10 cellular contexts compared by ENCODE assay signal in genomic region chr5:56070795-56071539, GRCh38.
DNase-seq lines count a peak whose midpoint lies in the region; TF ChIP-seq lines count a peak whose summit lies in the region.
"Had no signal": no experiment of that assay in that cellular context is flagged by ENCODE, and none has a peak within 500 bp of the region (broad histone marks: within the 10 kb centered on the region; RNA-seq: fewer than 3 reads in every experiment).

No MANE protein-coding gene starts in this region.

- no peak for DNase-seq in breast epithelium (ENCODE audit: low spot score in 2 of 2)
- DNase-seq in mammary epithelial cell, result no peak
- no peak for DNase-seq in ascending aorta (ENCODE audit: low spot score in 2 of 2)
- no peak for DNase-seq in mesenchymal stem cell
- DNase-seq in NCI-H774 (lab: John Stamatoyannopoulos, UW), result no peak
- no peak for DNase-seq in GM19240 (ENCODE audit: insufficient read length, low spot score)
- no peak for DNase-seq in D341Med (ENCODE audit: low spot score)
- no peak for DNase-seq in HT-29 (ENCODE audit: low spot score)
- DNase-seq: NCI-H526 had no signal

- no peaks in the 10 kb centered on the region for H3K4me1 ChIP-seq in breast epithelium
- no peaks in the 10 kb centered on the region for H3K4me1 ChIP-seq in mammary epithelial cell (ENCODE audit: insufficient read depth, low read length)
- H3K4me1 ChIP-seq in ascending aorta, result peaks cover 4 to 23% of the 10 kb centered on the region in 2 donors
- H3K4me1 ChIP-seq in mesenchymal stem cell (ENCODE audit: control insufficient read depth, insufficient read depth, low read depth, low read length), result peaks cover 2% of the 10 kb centered on the region

- H3K9ac ChIP-seq in mammary epithelial cell (ENCODE audit: insufficient read depth, low read length) (no peak overlapping the region), mesenchymal stem cell (ENCODE audit: low read length) (peak overlapping the region; percentile 58)

- H4K91ac ChIP-seq in mesenchymal stem cell (ENCODE audit: low read length), result no peak overlapping the region

- H3K4me2 ChIP-seq in mammary epithelial cell (ENCODE audit: insufficient read depth, low read depth, low read length) (no peak overlapping the region), mesenchymal stem cell (ENCODE audit: low read length, poor library complexity, severe bottlenecking) (no peak overlapping the region)

- WGBS in mammary epithelial cell (ENCODE audit: low coverage, missing lambda C conversion rate), result 76% methylated on average over 3 of the region's 3 CpGs
- 94% methylated on average over 2 of the region's 3 CpGs for WGBS in mesenchymal stem cell

- H3K36me3 ChIP-seq in breast epithelium, result no peaks in the 10 kb centered on the region
- no peaks in the 10 kb centered on the region for H3K36me3 ChIP-seq in mammary epithelial cell (ENCODE audit: insufficient read depth, low read length)
- H3K36me3 ChIP-seq in ascending aorta, result no peaks in the 10 kb centered on the region
- no peaks in the 10 kb centered on the region for H3K36me3 ChIP-seq in mesenchymal stem cell (ENCODE audit: control insufficient read depth in 1 of 2, insufficient read depth in 2 of 2, low read depth in 1 of 2, low read length in 2 of 2)

- no peak overlapping the region for H3K23ac ChIP-seq in mesenchymal stem cell (ENCODE audit: low read length in 2 of 2)

- no peak for TF ChIP-seq POLR2A in breast epithelium (IDR thresholded peaks at IDR 0.05)

- no peaks in the 10 kb centered on the region for H3K79me2 ChIP-seq in mammary epithelial cell (ENCODE audit: insufficient read depth, low read length)

- no peak overlapping the region for H2AK5ac ChIP-seq in mesenchymal stem cell (ENCODE audit: low read length, severe bottlenecking)

- H3K27me3 ChIP-seq in breast epithelium (no peaks in the 10 kb centered on the region), mammary epithelial cell (ENCODE audit: insufficient read depth, low read length) (peaks cover 29% of the 10 kb centered on the region), ascending aorta (no peaks in the 10 kb centered on the region), mesenchymal stem cell (ENCODE audit: control insufficient read depth in 1 of 2, insufficient read depth in 1 of 2, low read length in 2 of 2) (no peaks in the 10 kb centered on the region)

- H2BK5ac ChIP-seq in mesenchymal stem cell (ENCODE audit: low read depth, low read length, poor library complexity, severe bottlenecking), result no peak overlapping the region

- H2BK15ac ChIP-seq in mesenchymal stem cell (ENCODE audit: low read depth, poor library complexity, severe bottlenecking), result no peak overlapping the region

- dilution Hi-C loops in mammary epithelial cell (cut with HindIII; ENCODE audit: low sequenced_read_pairs), result no loop called here

- no peaks in the 10 kb centered on the region for H4K20me1 ChIP-seq in mammary epithelial cell (ENCODE audit: insufficient read depth, low read length)

- no peak overlapping the region for H3K14ac ChIP-seq in mesenchymal stem cell (ENCODE audit: low read length in 2 of 2)

- peak overlapping the region; percentile 64 to 92 for H3K4ac ChIP-seq in mesenchymal stem cell (ENCODE audit: low read depth in 1 of 2, low read length in 2 of 2)

- no peak overlapping the region for H4K8ac ChIP-seq in mesenchymal stem cell (ENCODE audit: low read length)

- peak overlapping the region; percentile 64 to 86 for H3K18ac ChIP-seq in mesenchymal stem cell (ENCODE audit: low read depth in 1 of 2, low read length in 2 of 2)

- H3K4me3 ChIP-seq in breast epithelium (peak overlapping the region in 1 of 3 donors; percentile 19), mammary epithelial cell (replicated peaks in 1 of 3; ENCODE audit: insufficient read depth in 1 of 3, low read depth in 2 of 3, low read length in 3 of 3) (no peak overlapping the region), ascending aorta (peak overlapping the region in 1 of 2 donors; percentile 4), mesenchymal stem cell (ENCODE audit: insufficient read depth in 1 of 2, low read depth in 1 of 2, low read length in 2 of 2) (no peak overlapping the region)

- in situ Hi-C loops in mammary epithelial cell (cut with MboI; ENCODE audit: low sequenced_read_pairs in 2 of 2), result no loop called here

- CTCF ChIA-PET in mammary epithelial cell (lab: Charles Lee; ENCODE audit: low non-redundant PET), result interaction anchor here (0.6 kb wide), 1 partner anchor 88 kb away, joined by 5 read pairs; no protein-coding TSS in a partner anchor

- peak overlapping the region; percentile 34 for H2BK120ac ChIP-seq in mesenchymal stem cell (ENCODE audit: low read depth, low read length)

- no TSS peak for BruUV-seq in mammary epithelial cell (replicated peaks; lab: Mats Ljungman, UMichigan)

- intact Hi-C loops in breast epithelium (cut with DNase I; ENCODE audit: low total_unique reads) (no loop called here), mammary epithelial cell (cut with micrococcal nuclease) (no loop called here), ascending aorta (cut with DNase I) (no loop called here)

- no peaks in the 10 kb centered on the region for H3K79me1 ChIP-seq in mesenchymal stem cell (replicated peaks; ENCODE audit: low read length, poor library complexity, severe bottlenecking)

- H2AFZ ChIP-seq in mammary epithelial cell (ENCODE audit: low read depth, low read length) (no peak overlapping the region), mesenchymal stem cell (ENCODE audit: low read depth, low read length) (no peak overlapping the region)

- H3K9me3 ChIP-seq in breast epithelium (no peaks in the 10 kb centered on the region), mammary epithelial cell (replicated peaks; ENCODE audit: insufficient read depth, low read length) (no peaks in the 10 kb centered on the region), ascending aorta (no peaks in the 10 kb centered on the region), mesenchymal stem cell (ENCODE audit: control insufficient read depth, low read length) (no peaks in the 10 kb centered on the region)

- TF ChIP-seq CTCF in breast epithelium (IDR thresholded peaks at IDR 0.05) (no peak), mammary epithelial cell (conservative IDR thresholded peaks at IDR 0.05 in 1 of 2, IDR thresholded peaks at IDR 0.05 in 1 of 2; ENCODE audit: extremely low read depth in 1 of 2, insufficient read depth in 1 of 2, low read depth in 1 of 2, low read length in 2 of 2) (no peak), ascending aorta (IDR thresholded peaks at IDR 0.05) (no peak)

- no peak overlapping the region for H2BK12ac ChIP-seq in mesenchymal stem cell (ENCODE audit: low read length in 2 of 2)

- H3K27ac ChIP-seq in breast epithelium, result peak overlapping the region; percentile 59 to 77
- no peak overlapping the region for H3K27ac ChIP-seq in mammary epithelial cell (ENCODE audit: insufficient read depth, low read depth, low read length)
- H3K27ac ChIP-seq in ascending aorta, result peak overlapping the region; percentile 41 to 66
- no peak overlapping the region for H3K27ac ChIP-seq in mesenchymal stem cell (ENCODE audit: low read length, poor library complexity, severe bottlenecking)
- H3K27ac ChIP-seq: epithelial cell of prostate had no signal

Comparison
In these comparisons a context has a peak if more than half of its experiments do, and no peak if none do; other contexts are left out.
1. H3K27ac ChIP-seq: peak in breast epithelium (2 of 2) and ascending aorta (2 of 2); none in mammary epithelial cell (single experiment) and mesenchymal stem cell (single experiment).